ENCODE assay signal across 31 cellular contexts in genomic region chr2:76193098-76193497, GRCh38.
"Had no signal": no experiment of that assay in that cellular context is flagged by ENCODE, and none has a peak within 500 bp of the region (broad histone marks: within the 10 kb centered on the region; RNA-seq: fewer than 3 reads in every experiment).

No MANE protein-coding gene starts in this region.

- H3K4me1 ChIP-seq: adrenal gland, colonic mucosa had no signal

- H3K4me3 ChIP-seq: adrenal gland, body of pancreas, cardiac muscle cell, colonic mucosa had no signal

- ATAC-seq: activated CD4-positive, alpha-beta T cell treated with anti-CD3 and anti-CD28 coated beads for 36 hours; activated CD8-positive, alpha-beta memory T cell treated with anti-CD3 and anti-CD28 coated beads, Interleukin-2, amount 10 ng/mL, durations not matched to agents 7 days and 5 days; activated CD8-positive, alpha-beta T cell treated with anti-CD3 and anti-CD28 coated beads, Interleukin-2, amount 10 ng/mL, durations not matched to agents 7 days and 5 days; activated naive CD8-positive, alpha-beta T cell treated with anti-CD3 and anti-CD28 coated beads, Interleukin-2, amount 50 U/mL, for 24 hours; body of pancreas; esophagus mucosa had no signal

- H3K36me3 Mint-ChIP-seq: activated CD4-positive, alpha-beta memory T cell treated with anti-CD3 and anti-CD28 coated beads for 36 hours; activated CD8-positive, alpha-beta memory T cell treated with anti-CD3 and anti-CD28 coated beads, Interleukin-2, amount 10 ng/mL, durations not matched to agents 7 days and 5 days; activated naive CD4-positive, alpha-beta T cell treated with anti-CD3 and anti-CD28 coated beads, Interleukin-2, amount 50 U/mL, for 24 hours; activated naive CD8-positive, alpha-beta T cell treated with anti-CD3 and anti-CD28 coated beads for 36 hours had no signal

- H3K27me3 ChIP-seq: adrenal gland, body of pancreas, cardiac muscle cell, colonic mucosa had no signal

- H3K27ac Mint-ChIP-seq: activated CD4-positive, alpha-beta memory T cell treated with anti-CD3 and anti-CD28 coated beads for 36 hours; activated CD4-positive, alpha-beta T cell treated with anti-CD3 and anti-CD28 coated beads for 36 hours; activated CD4-positive, alpha-beta T cell treated with anti-CD3 and anti-CD28 coated beads, Interleukin-2, amount 10 ng/mL, durations not matched to agents 24 days and 14 days; activated CD8-positive, alpha-beta memory T cell treated with anti-CD3 and anti-CD28 coated beads, Interleukin-2, amount 10 ng/mL, durations not matched to agents 7 days and 5 days; activated CD8-positive, alpha-beta T cell treated with anti-CD3 and anti-CD28 coated beads, Interleukin-2, amount 10 ng/mL, durations not matched to agents 7 days and 5 days; activated naive CD4-positive, alpha-beta T cell treated with anti-CD3 and anti-CD28 coated beads for 36 hours; activated naive CD4-positive, alpha-beta T cell treated with anti-CD3 and anti-CD28 coated beads, Interleukin-2, amount 50 U/mL, for 24 hours; activated naive CD8-positive, alpha-beta T cell treated with anti-CD3 and anti-CD28 coated beads for 36 hours; activated naive CD8-positive, alpha-beta T cell treated with anti-CD3 and anti-CD28 coated beads, Interleukin-2, amount 50 U/mL, for 24 hours; activated T-helper 1 cell treated with anti-CD3 and anti-CD28 coated beads, Interleukin-12 subunit alpha, Interleukin-12 subunit beta, Interleukin-2, Interleukin-4 antibody, amounts not matched to agents 30 ng/mL and 10 ng/mL and 1 ng/mL, durations not matched to agents 14 hours and 24 hours and 36 hours; activated T-helper 2 cell treated with anti-CD3 and anti-CD28 coated beads, Interferon-gamma antibody, Interleukin-2, Interleukin-4, amounts not matched to agents 10 μg/mL and 5 μg/mL and 100 μg/mL, durations not matched to agents 14 hours and 24 hours and 36 hours; T-helper 1 cell treated with Interleukin-12 subunit alpha and Interleukin-12 subunit beta and Interleukin-4 antibody, amounts not matched to agents 30 μg/mL and 1 μg/mL, for 36 hours had no signal

- H3K36me3 ChIP-seq: adrenal gland, cardiac muscle cell, colonic mucosa had no signal

- H3K27me3 Mint-ChIP-seq: activated CD4-positive, alpha-beta memory T cell treated with anti-CD3 and anti-CD28 coated beads for 36 hours; activated CD4-positive, alpha-beta T cell treated with anti-CD3 and anti-CD28 coated beads for 36 hours; activated CD4-positive, alpha-beta T cell treated with anti-CD3 and anti-CD28 coated beads, Interleukin-2, amount 10 ng/mL, durations not matched to agents 24 days and 14 days; activated CD8-positive, alpha-beta memory T cell treated with anti-CD3 and anti-CD28 coated beads, Interleukin-2, amount 10 ng/mL, durations not matched to agents 7 days and 5 days; activated naive CD4-positive, alpha-beta T cell treated with anti-CD3 and anti-CD28 coated beads, Interleukin-2, amount 50 U/mL, for 24 hours; activated naive CD8-positive, alpha-beta T cell treated with anti-CD3 and anti-CD28 coated beads for 36 hours; activated naive CD8-positive, alpha-beta T cell treated with anti-CD3 and anti-CD28 coated beads, Interleukin-2, amount 50 U/mL, for 24 hours had no signal

- DNase-seq: activated CD4-positive, alpha-beta memory T cell treated with anti-CD3 and anti-CD28 coated beads for 36 hours; activated CD4-positive, alpha-beta T cell treated with anti-CD3 and anti-CD28 coated beads for 36 hours; activated CD4-positive, alpha-beta T cell treated with anti-CD3 and anti-CD28 coated beads, Interleukin-2, amount 10 ng/mL, durations not matched to agents 24 days and 14 days; activated CD4-positive, CD25-positive, alpha-beta regulatory T cell; activated CD4-positive, CD25-positive, alpha-beta regulatory T cell treated with anti-CD3 and anti-CD28 coated beads, Interleukin-2, amount 50 U/mL, for 72 hours; activated CD8-positive, alpha-beta memory T cell treated with anti-CD3 and anti-CD28 coated beads, Interleukin-2, amount 10 ng/mL, durations not matched to agents 7 days and 5 days; activated CD8-positive, alpha-beta memory T cell treated with anti-CD3 and anti-CD28 coated beads, Interleukin-2, amount 50 U/mL, for 4 hours; activated CD8-positive, alpha-beta T cell treated with anti-CD3 and anti-CD28 coated beads, Interleukin-2, amount 10 ng/mL, durations not matched to agents 7 days and 5 days; activated effector memory CD4-positive, alpha-beta T cell treated with anti-CD3 and anti-CD28 coated beads, Interleukin-2, amount 50 U/mL, for 16 hours; activated naive CD4-positive, alpha-beta T cell treated with anti-CD3 and anti-CD28 coated beads for 36 hours; activated naive CD8-positive, alpha-beta T cell treated with anti-CD3 and anti-CD28 coated beads for 36 hours; activated naive CD8-positive, alpha-beta T cell treated with anti-CD3 and anti-CD28 coated beads, Interleukin-2, amount 50 U/mL, for 24 hours; activated T-cell treated with anti-CD3 and anti-CD28 coated beads, Interleukin-2, amount 50 U/mL, for 1 hour; activated T-cell treated with anti-CD3 and anti-CD28 coated beads, Interleukin-2, amount 50 U/mL, for 48 hours; adrenal gland; amygdala; aorta; body of pancreas; central memory CD4-positive, alpha-beta T cell; cerebellar nuclear complex; colonic mucosa; effector CD8-positive, alpha-beta T cell; foreskin fibroblast; head of caudate nucleus; T-helper 9 cell had no signal

- H3K4me1 Mint-ChIP-seq: activated CD4-positive, alpha-beta T cell treated with anti-CD3 and anti-CD28 coated beads for 36 hours; activated CD4-positive, alpha-beta T cell treated with anti-CD3 and anti-CD28 coated beads, Interleukin-2, amount 10 ng/mL, durations not matched to agents 24 days and 14 days; activated CD8-positive, alpha-beta memory T cell treated with anti-CD3 and anti-CD28 coated beads, Interleukin-2, amount 10 ng/mL, durations not matched to agents 7 days and 5 days; activated naive CD4-positive, alpha-beta T cell treated with anti-CD3 and anti-CD28 coated beads, Interleukin-2, amount 50 U/mL, for 24 hours; activated naive CD8-positive, alpha-beta T cell treated with anti-CD3 and anti-CD28 coated beads for 36 hours; activated naive CD8-positive, alpha-beta T cell treated with anti-CD3 and anti-CD28 coated beads, Interleukin-2, amount 50 U/mL, for 24 hours had no signal

- H3K9me3 ChIP-seq: adrenal gland, body of pancreas, colonic mucosa had no signal

- H3K27ac ChIP-seq: adrenal gland, body of pancreas, cardiac muscle cell, colonic mucosa had no signal

- H3K9me3 Mint-ChIP-seq: activated CD4-positive, alpha-beta T cell treated with anti-CD3 and anti-CD28 coated beads, Interleukin-2, amount 10 ng/mL, durations not matched to agents 24 days and 14 days; activated naive CD4-positive, alpha-beta T cell treated with anti-CD3 and anti-CD28 coated beads, Interleukin-2, amount 50 U/mL, for 24 hours; activated naive CD8-positive, alpha-beta T cell treated with anti-CD3 and anti-CD28 coated beads, Interleukin-2, amount 50 U/mL, for 24 hours; activated T-helper 1 cell treated with anti-CD3 and anti-CD28 coated beads, Interleukin-12 subunit alpha, Interleukin-12 subunit beta, Interleukin-2, Interleukin-4 antibody, amounts not matched to agents 30 ng/mL and 10 ng/mL and 1 ng/mL, durations not matched to agents 14 hours and 24 hours and 36 hours; activated T-helper 2 cell treated with anti-CD3 and anti-CD28 coated beads, Interferon-gamma antibody, Interleukin-2, Interleukin-4, amounts not matched to agents 10 μg/mL and 5 μg/mL and 100 μg/mL, durations not matched to agents 14 hours and 24 hours and 36 hours; T-helper 1 cell treated with Interleukin-12 subunit alpha and Interleukin-12 subunit beta and Interleukin-4 antibody, amounts not matched to agents 30 μg/mL and 1 μg/mL, for 36 hours had no signal

- H3K4me3 Mint-ChIP-seq: activated CD4-positive, alpha-beta memory T cell treated with anti-CD3 and anti-CD28 coated beads for 36 hours; activated CD4-positive, alpha-beta T cell treated with anti-CD3 and anti-CD28 coated beads for 36 hours; activated CD4-positive, alpha-beta T cell treated with anti-CD3 and anti-CD28 coated beads, Interleukin-2, amount 10 ng/mL, durations not matched to agents 24 days and 14 days; activated CD8-positive, alpha-beta memory T cell treated with anti-CD3 and anti-CD28 coated beads, Interleukin-2, amount 10 ng/mL, durations not matched to agents 7 days and 5 days; activated CD8-positive, alpha-beta T cell treated with anti-CD3 and anti-CD28 coated beads, Interleukin-2, amount 10 ng/mL, durations not matched to agents 7 days and 5 days; activated naive CD4-positive, alpha-beta T cell treated with anti-CD3 and anti-CD28 coated beads for 36 hours; activated naive CD4-positive, alpha-beta T cell treated with anti-CD3 and anti-CD28 coated beads, Interleukin-2, amount 50 U/mL, for 24 hours; activated naive CD8-positive, alpha-beta T cell treated with anti-CD3 and anti-CD28 coated beads for 36 hours; activated naive CD8-positive, alpha-beta T cell treated with anti-CD3 and anti-CD28 coated beads, Interleukin-2, amount 50 U/mL, for 24 hours; activated T-helper 1 cell treated with anti-CD3 and anti-CD28 coated beads, Interleukin-12 subunit alpha, Interleukin-12 subunit beta, Interleukin-2, Interleukin-4 antibody, amounts not matched to agents 30 ng/mL and 10 ng/mL and 1 ng/mL, durations not matched to agents 14 hours and 24 hours and 36 hours; T-helper 1 cell treated with Interleukin-12 subunit alpha and Interleukin-12 subunit beta and Interleukin-4 antibody, amounts not matched to agents 30 μg/mL and 1 μg/mL, for 36 hours had no signal
